ENCODE assay signal across 29 cellular contexts in genomic region chr6:32790306-32790705, GRCh38. TPM values are rescaled to one million over a fixed set of nuclear protein-coding genes. Genes with fewer than 3 reads are reported as not detected.
DNase-seq lines count a peak whose midpoint lies in the region; TF ChIP-seq lines count a peak whose summit lies in the region.
"Had no signal": no experiment of that assay in that cellular context is flagged by ENCODE, and none has a peak within 500 bp of the region (broad histone marks: within the 10 kb centered on the region; RNA-seq: fewer than 3 reads in every experiment).

No MANE protein-coding gene starts in this region.

- H3K36me3 ChIP-seq in trophoblast cell (ENCODE audit: control insufficient read depth in 1 of 2, insufficient read depth in 2 of 2, low read length in 2 of 2) (no peaks in the 10 kb centered on the region), ovary (no peaks in the 10 kb centered on the region)
- H3K36me3 ChIP-seq: esophagus muscularis mucosa, HAP-1 had no signal

- H2BK12ac ChIP-seq in trophoblast cell (ENCODE audit: low read length): no peak overlapping the region

- H3K4me3 ChIP-seq in trophoblast cell (ENCODE audit: low read depth, low read length): no peak overlapping the region
- no peak overlapping the region for H3K4me3 ChIP-seq in ovary
- H3K4me3 ChIP-seq: coronary artery, esophagus muscularis mucosa, HAP-1, lung, mucosa of descending colon had no signal

- H4K8ac ChIP-seq in trophoblast cell (ENCODE audit: low read depth, low read length): no peak overlapping the region

- no peak overlapping the region for H3K9ac ChIP-seq in trophoblast cell (ENCODE audit: low read length)

- H3K4me1 ChIP-seq in trophoblast cell (ENCODE audit: control insufficient read depth in 1 of 2, insufficient read depth in 2 of 2, low read length in 2 of 2) (no peaks in the 10 kb centered on the region), ovary (ENCODE audit: insufficient read depth) (no peaks in the 10 kb centered on the region)
- H3K4me1 ChIP-seq: esophagus muscularis mucosa, HAP-1 had no signal

- H3K4ac ChIP-seq in trophoblast cell (ENCODE audit: low read depth, low read length): no peak overlapping the region

- no peaks in the 10 kb centered on the region for H3K9me3 ChIP-seq in trophoblast cell (ENCODE audit: insufficient read depth, low read depth, low read length)
- H3K9me3 ChIP-seq in ovary: no peaks in the 10 kb centered on the region
- H3K9me3 ChIP-seq: esophagus muscularis mucosa, HAP-1, mucosa of descending colon had no signal

- H3K27me3 ChIP-seq in trophoblast cell (ENCODE audit: insufficient read depth, low read length): no peaks in the 10 kb centered on the region
- no peaks in the 10 kb centered on the region for H3K27me3 ChIP-seq in ovary

- no peak overlapping the region for H3K18ac ChIP-seq in trophoblast cell (ENCODE audit: low read length)

- TF ChIP-seq EP300 in ovary (IDR thresholded peaks at IDR 0.05): no peak

- H3K23ac ChIP-seq in trophoblast cell (ENCODE audit: low read length): no peak overlapping the region

- no peak overlapping the region for H2AK5ac ChIP-seq in trophoblast cell (ENCODE audit: low read length)

- DNase-seq in EH (ENCODE audit: low read depth) (peak; percentile 40), NCI-H226 (peak; percentile 31), epithelial cell of prostate (ENCODE audit: low read depth, low spot score) (no peak), trophoblast cell (peak; percentile 54 to 57), HUDEP-2 (lab: John Stamatoyannopoulos, UW; ENCODE audit: unreplicated experiment in 76 of 76) (no peak), ovary (no peak), erythroblast (lab: John Stamatoyannopoulos, UW) (no peak)
- DNase-seq: activated CD4-positive, alpha-beta memory T cell treated with anti-CD3 and anti-CD28 coated beads for 36 hours; activated CD4-positive, CD25-positive, alpha-beta regulatory T cell treated with anti-CD3 and anti-CD28 coated beads, Interleukin-2, amount 50 U/mL, for 72 hours; activated naive CD4-positive, alpha-beta T cell treated with Interleukin-2 at 50 U/mL for 16 hours; caudate nucleus; CD8-positive, alpha-beta T cell; DMS 273 treated with DMSO at 0.1 percent for 48 hours; effector memory CD8-positive, alpha-beta T cell; IMR-90; left cardiac atrium; mucosa of descending colon; NCI-H1436 treated with DMSO at 0.1 percent for 48 hours; NCI-H774; RPMI8226; stimulated activated naive B cell treated with anti-CD40 and anti-IgM and Interleukin-4, amounts not matched to agents 10 μg/mL and 1 μg/mL and 100 μg/mL, for 72 hours; substantia nigra had no signal

- H3K79me2 ChIP-seq in trophoblast cell (ENCODE audit: control insufficient read depth, insufficient read depth, low read length, poor library complexity): no peaks in the 10 kb centered on the region

- TF ChIP-seq POLR2A in ovary (IDR thresholded peaks at IDR 0.05) (no peak), erythroblast (IDR thresholded peaks at IDR 0.05; ENCODE audit: low read length) (no peak)

- H2BK5ac ChIP-seq in trophoblast cell (ENCODE audit: low read depth, low read length, poor library complexity): no peak overlapping the region

- no peak overlapping the region for H2BK120ac ChIP-seq in trophoblast cell (ENCODE audit: insufficient read depth, low read length, poor library complexity)

- TF ChIP-seq CTCF in ovary (IDR thresholded peaks at IDR 0.05): no peak

- no CpG with 5 or more reads among the region's 2 CpGs for WGBS in trophoblast cell (ENCODE audit: extremely low coverage, insufficient coverage, insufficient read length)
- 38 to 72% (median 55%) methylated on average over 2 of the region's 2 CpGs for WGBS in ovary, 3 donors

- H3K79me1 ChIP-seq in trophoblast cell (ENCODE audit: low read length): no peaks in the 10 kb centered on the region

- H3K4me2 ChIP-seq in trophoblast cell (ENCODE audit: low read length): no peak overlapping the region

- H4K12ac ChIP-seq in trophoblast cell (ENCODE audit: low read depth, low read length): no peak overlapping the region

- no peak overlapping the region for H3K14ac ChIP-seq in trophoblast cell (ENCODE audit: low read length)

- H3K27ac ChIP-seq in epithelial cell of prostate (peak overlapping the region; percentile 5), trophoblast cell (ENCODE audit: low read depth, low read length) (no peak overlapping the region), ovary (no peak overlapping the region)
- H3K27ac ChIP-seq: coronary artery, esophagus muscularis mucosa had no signal

- no peak overlapping the region for H4K91ac ChIP-seq in trophoblast cell (ENCODE audit: low read depth, low read length)

- intact Hi-C loops in ovary (cut with DNase I): loop anchor here in 3 of 4 donors (10.0 kb wide), 1 partner anchor 376 kb away; no protein-coding TSS in a partner anchor

- no peak overlapping the region for H2AFZ ChIP-seq in trophoblast cell (ENCODE audit: insufficient read depth, low read length, poor library complexity)

RNA-seq across cellular contexts. Expression of gene HLA-DOB, which starts 26.5 kb away (rescaled TPM):
- 0.15 and 0.21 TPM in 2 replicates for polyA plus RNA-seq in trophoblast cell (2013)
- total RNA-seq in ovary: 1 to 10 TPM in 2 of 7 donors, under 1 TPM in 4, not detected in 1; 0.28 to 4.6 (median 0.73) TPM
- 1 to 10 TPM in 1 of 2 donors, under 1 TPM in 1; 0.24 to 1.6 TPM for polyA plus RNA-seq in ovary
- total RNA-seq: frontal cortex, G401, skeletal muscle tissue had no signal

RNA-seq across cellular contexts. Expression of gene HLA-DQB2, which starts 27.0 kb away (rescaled TPM):
- polyA plus RNA-seq in trophoblast cell (2013): not detected in 2 replicates
- total RNA-seq in ovary: 1 to 10 TPM in 2 of 7 donors, under 1 TPM in 3, not detected in 2; 0.33 to 3.7 (median 0.66) TPM
- polyA plus RNA-seq in ovary: 1 to 10 TPM in 1 of 2 donors, not detected in 1; 3.1 TPM
- total RNA-seq: activated CD4-positive, alpha-beta memory T cell treated with anti-CD3 and anti-CD28 coated beads for 36 hours; frontal cortex; G401; IMR-90; skeletal muscle tissue had no signal
- polyA plus RNA-seq: IMR-90 had no signal

RNA-seq across cellular contexts. Expression of gene TAP2, which starts 48.2 kb away (rescaled TPM):
- 0.82 and 0.92 TPM in 2 replicates for polyA plus RNA-seq in trophoblast cell (2013)
- 10 to 100 TPM in 6 of 7 donors, 1 to 10 TPM in 1; 8.9 to 23.8 (median 18.6) TPM for total RNA-seq in ovary
- polyA plus RNA-seq in ovary: 10 to 100 TPM; 13.9 to 16.5 TPM

RNA-seq across cellular contexts. Expression of gene HLA-DQA2, which starts 49.1 kb away (rescaled TPM):
- polyA plus RNA-seq in trophoblast cell (2013): not detected in 2 replicates
- 1 to 10 TPM in 2 of 7 donors, under 1 TPM in 2, not detected in 3; 0.66 to 4.4 (median 1.2) TPM for total RNA-seq in ovary
- polyA plus RNA-seq in ovary: 10 to 100 TPM in 1 of 2 donors, not detected in 1; 29.3 TPM
- total RNA-seq: activated CD4-positive, alpha-beta memory T cell treated with anti-CD3 and anti-CD28 coated beads for 36 hours; frontal cortex; G401; IMR-90; skeletal muscle tissue had no signal
- polyA plus RNA-seq: IMR-90 had no signal

RNA-seq across cellular contexts. Expression of gene PSMB8, which starts 53.5 kb away (rescaled TPM):
- 0.16 and 0.17 TPM in 2 replicates for polyA plus RNA-seq in trophoblast cell (2013)
- total RNA-seq in ovary: 10 to 100 TPM; 28.9 to 44.8 (median 36.0) TPM
- polyA plus RNA-seq in ovary: 100 to 1,000 TPM in 1 of 2 donors, 10 to 100 TPM in 1; 62.2 to 103 TPM
- total RNA-seq: G401 had no signal

Comparison
In these comparisons a context has a peak if more than half of its experiments do, and no peak if none do; other contexts are left out.
1. DNase-seq: peak in EH (single experiment), NCI-H226 (single experiment) and trophoblast cell (2 of 2); none in epithelial cell of prostate (single experiment), HUDEP-2 (0 of 76), ovary (0 of 5) and erythroblast (0 of 2).